8 cellular contexts compared by ENCODE assay signal in the genomic region with DNA sequence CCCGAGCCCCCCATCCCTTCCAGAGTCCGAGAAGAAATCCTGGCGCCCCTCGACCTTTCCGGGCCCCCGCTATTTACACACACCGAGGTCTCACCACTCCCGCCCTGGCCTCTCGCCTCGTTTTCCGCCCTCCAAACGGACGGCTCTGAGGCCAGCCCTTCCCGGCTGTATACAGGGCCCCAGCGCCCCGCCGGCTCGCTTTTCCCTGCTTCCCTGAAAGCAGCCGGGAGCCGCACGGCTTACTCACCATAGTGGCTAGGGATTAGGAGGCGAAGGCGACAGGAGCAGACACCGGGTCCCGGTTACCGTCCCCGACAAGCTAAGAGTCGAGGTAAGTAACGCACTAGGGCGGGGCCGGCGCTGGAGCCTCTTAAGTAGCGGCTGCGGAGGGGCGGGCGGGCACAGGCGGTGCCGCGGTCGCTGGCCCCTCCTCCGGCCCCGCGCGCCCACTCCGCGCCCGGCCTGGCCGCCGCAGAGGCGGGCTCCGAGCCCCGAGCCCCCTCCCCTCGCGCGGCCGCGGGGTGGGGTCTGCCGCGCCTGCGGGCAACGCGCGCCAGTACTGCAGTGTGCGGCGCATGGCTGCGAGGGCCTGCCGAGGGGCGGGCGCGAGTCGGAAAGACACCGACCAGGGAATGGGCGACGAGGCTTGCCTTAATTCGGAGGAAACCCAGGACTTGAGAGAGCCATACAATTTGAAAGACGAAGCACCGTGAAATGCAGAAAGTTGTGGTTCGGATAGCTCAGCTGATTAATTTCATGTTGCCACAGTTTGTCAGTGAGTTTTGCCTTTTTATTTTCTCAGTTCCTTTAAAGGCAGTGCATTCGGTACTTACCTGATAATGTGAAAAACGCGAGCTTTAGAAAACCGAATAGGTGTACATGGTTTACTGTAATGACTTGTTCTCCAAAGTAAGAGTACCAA. TPM values are rescaled to one million over a fixed set of nuclear protein-coding genes. Genes with fewer than 3 reads are reported as not detected.
DNase-seq lines count a peak whose midpoint lies in the region; ATAC-seq, FAIRE-seq and TF ChIP-seq lines count a peak whose summit lies in the region.

Gene TUBA1B, minus strand, starts transcription at position 345 of the 922 bp plus-strand sequence. Its CDS starts 95 bp downstream, at position 250.

- peaks cover 0 to 31% of the 10 kb centered on the region in 2 donors for H3K4me1 ChIP-seq in right atrium auricular region

- peak within 1 kb of the TSS; percentile 97 to 98 for H3K27ac ChIP-seq in right atrium auricular region

- H3K27me3 Mint-ChIP-seq in T-helper 2 cell treated with Interferon-gamma antibody and Interleukin-4, amounts not matched to agents 5 μg/mL and 100 μg/mL, for 36 hours (ENCODE audit: low read depth) = peaks cover 3% of the 10 kb centered on the region

- no peaks in the 10 kb centered on the region for H3K9me3 Mint-ChIP-seq in T-helper 2 cell treated with Interferon-gamma antibody and Interleukin-4, amounts not matched to agents 5 μg/mL and 100 μg/mL, for 36 hours

- no peaks in the 10 kb centered on the region for H3K9me3 ChIP-seq in right atrium auricular region

- TF ChIP-seq POLR2A in GM18505 (IDR thresholded peaks at IDR 0.05; ENCODE audit: borderline replicate concordance, extremely low read depth, insufficient read depth, insufficient read length) = peak; percentile 100

- DNase-seq in NCI-H187 treated with DMSO at 0.1 percent for 48 hours (lab: John Stamatoyannopoulos, UW) (peak; percentile 46), anterior cingulate cortex (lab: John Stamatoyannopoulos, UW) (peak in 57 of 58 donors; percentile 24 to 95 (median 88)), right atrium auricular region (ENCODE audit: low spot score) (peak; percentile 93), pulmonary artery endothelial cell (ENCODE audit: low read depth, low spot score) (peak; percentile 57), urothelium cell line (ENCODE audit: low spot score) (peak; percentile 97)
- DNase-seq in T-helper 2 cell treated with Interferon-gamma antibody and Interleukin-4, amounts not matched to agents 5 μg/mL and 100 μg/mL, for 36 hours (ENCODE audit: low spot score) = peak; percentile 90

- ATAC-seq in GM18505 (IDR thresholded peaks at IDR 0.05; ENCODE audit: unreplicated experiment) (peak; percentile 67), HG02938 (IDR thresholded peaks at IDR 0.05; ENCODE audit: unreplicated experiment) (peak; percentile 56)

- peak within 1 kb of the TSS; percentile 71 to 88 for H3K4me3 ChIP-seq in right atrium auricular region

- H3K4me3 Mint-ChIP-seq in T-helper 2 cell treated with Interferon-gamma antibody and Interleukin-4, amounts not matched to agents 5 μg/mL and 100 μg/mL, for 36 hours = peak within 1 kb of the TSS; percentile 99

- H3K27ac Mint-ChIP-seq in T-helper 2 cell treated with Interferon-gamma antibody and Interleukin-4, amounts not matched to agents 5 μg/mL and 100 μg/mL, for 36 hours = peak within 1 kb of the TSS; percentile 98

- peaks cover 30% of the 10 kb centered on the region for H3K36me3 ChIP-seq in right atrium auricular region

- no peak for TF ChIP-seq CTCF in right atrium auricular region (IDR thresholded peaks at IDR 0.05)

- H3K4me1 Mint-ChIP-seq in T-helper 2 cell treated with Interferon-gamma antibody and Interleukin-4, amounts not matched to agents 5 μg/mL and 100 μg/mL, for 36 hours (ENCODE audit: low read depth) = peaks cover 37% of the 10 kb centered on the region

- peaks cover 46% of the 10 kb centered on the region for H3K36me3 Mint-ChIP-seq in T-helper 2 cell treated with Interferon-gamma antibody and Interleukin-4, amounts not matched to agents 5 μg/mL and 100 μg/mL, for 36 hours (ENCODE audit: low read depth)

- FAIRE-seq in urothelium cell line (lab: Jason Lieb, UNC) = no peak

- H3K27me3 ChIP-seq in right atrium auricular region = no peaks in the 10 kb centered on the region

RNA-seq across cellular contexts. Expression of gene TUBA1B, which starts in this region (rescaled TPM):
- total RNA-seq in right atrium auricular region = 100 to 1,000 TPM; 348 to 654 TPM
- total RNA-seq in pulmonary artery endothelial cell = 2,136 and 3,345 TPM in 2 replicates

Comparison
In these comparisons a context has a peak if more than half of its experiments do, and no peak if none do; other contexts are left out.
1. Peak in every context shown above with its lines: DNase-seq, ATAC-seq, H3K4me3 ChIP-seq and H3K27ac ChIP-seq.
2. DNase-seq: peak in every context shown above with its lines; median percentile 97 in urothelium cell line; 93 in right atrium auricular region; 90 in T-helper 2 cell treated with Interferon-gamma antibody and Interleukin-4, amounts not matched to agents 5 μg/mL and 100 μg/mL, for 36 hours; 88 in anterior cingulate cortex; 57 in pulmonary artery endothelial cell; 46 in NCI-H187 treated with DMSO at 0.1 percent for 48 hours.